ENCODE assay signal across 17 cellular contexts in the genomic region with DNA sequence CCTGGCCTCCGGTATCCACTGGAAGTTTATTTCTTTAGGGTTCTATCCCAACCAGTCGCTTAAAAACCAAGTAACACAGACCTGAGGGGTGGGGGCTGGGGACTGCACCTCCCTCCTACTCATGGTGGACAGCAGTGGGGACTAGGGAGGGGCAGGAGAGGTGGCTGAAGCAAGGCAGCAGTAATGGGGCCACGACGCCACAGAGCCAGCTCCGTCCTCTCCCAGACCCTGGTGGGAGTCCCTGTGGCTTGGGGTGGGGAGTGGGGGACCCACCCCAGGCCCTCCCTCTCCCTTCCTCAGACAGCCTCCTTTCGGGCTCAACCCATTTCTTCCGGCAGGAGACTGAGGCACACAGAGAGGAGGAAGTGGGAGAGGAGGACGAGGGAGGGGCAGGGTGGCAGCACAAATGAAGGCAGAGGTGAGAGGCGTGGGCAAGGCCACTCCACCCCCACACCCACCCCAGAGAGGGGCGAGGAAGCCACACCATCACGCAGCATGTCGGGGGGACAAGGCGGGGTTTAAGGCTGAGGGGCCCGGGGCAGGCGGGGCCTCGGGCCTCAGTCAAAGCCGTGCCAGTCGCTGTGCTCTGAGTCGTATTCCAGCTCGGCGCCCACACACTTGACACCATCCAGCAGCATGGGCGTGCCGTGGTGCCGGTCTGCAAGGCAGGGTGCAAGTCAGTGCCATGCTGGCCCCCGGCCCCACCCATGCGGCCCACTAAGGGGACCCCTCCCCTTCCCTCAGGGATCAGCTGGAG. TPM values are rescaled to one million over a fixed set of nuclear protein-coding genes. Genes with fewer than 3 reads are reported as not detected.
DNase-seq lines count a peak whose midpoint lies in the region; ATAC-seq and TF ChIP-seq lines count a peak whose summit lies in the region.
"Had no signal": no experiment of that assay in that cellular context is flagged by ENCODE, and none has a peak within 500 bp of the region (broad histone marks: within the 10 kb centered on the region; RNA-seq: fewer than 3 reads in every experiment).

No MANE protein-coding gene starts in this region.

- no peak for DNase-seq in heart left ventricle
- DNase-seq in Right ventricle myocardium superior: no peak
- peak; percentile 39 for DNase-seq in endodermal cell
- DNase-seq in upper lobe of right lung: no peak
- DNase-seq in BE2C: no peak
- no peak for DNase-seq in activated T-cell treated with anti-CD3 and anti-CD28 coated beads for 4 hours
- DNase-seq: activated naive CD8-positive, alpha-beta T cell treated with anti-CD3 and anti-CD28 coated beads, Interleukin-2, amount 10 ng/mL, durations not matched to agents 7 days and 5 days; cortex of kidney; NK-92 treated with Interleukin-12 subunit alpha and Interleukin-12 subunit beta, amount 100 ng/mL, for 24 hours had no signal

- peak; percentile 1 to 6 (median 2) for ATAC-seq in heart left ventricle
- no peak for ATAC-seq in Right ventricle myocardium superior (ENCODE audit: poor library complexity)
- peak; percentile 4 for ATAC-seq in upper lobe of right lung

- TF ChIP-seq POLR2A in heart left ventricle (IDR thresholded peaks at IDR 0.05): no peak

- peaks cover 4% of the 10 kb centered on the region for H3K4me1 Mint-ChIP-seq in endodermal cell
- H3K4me1 Mint-ChIP-seq: activated T-helper 17 cell treated with anti-CD3 and anti-CD28 coated beads, Interleukin-2, amount 50 U/mL, for 72 hours had no signal

- 61 to 80% (median 75%) methylated on average over 19 to 26 of the region's 26 CpGs for WGBS in heart left ventricle, 4 donors
- WGBS in endodermal cell (ENCODE audit: insufficient coverage in 1 of 2, insufficient read length in 1 of 2), 2 experiments: 93% methylated on average over 5 to 22 of the region's 26 CpGs

- no peak overlapping the region for H3K4me3 ChIP-seq in heart left ventricle
- H3K4me3 ChIP-seq in endodermal cell (ENCODE audit: low read length): no peak overlapping the region
- H3K4me3 ChIP-seq in upper lobe of right lung: no peak overlapping the region
- H3K4me3 ChIP-seq in BE2C (ENCODE audit: low read depth, low read length): no peak overlapping the region
- H3K4me3 ChIP-seq: skin epidermis, stomach had no signal

- H3K27me3 Mint-ChIP-seq in endodermal cell (ENCODE audit: insufficient read depth): peaks cover 43% of the 10 kb centered on the region
- H3K27me3 Mint-ChIP-seq: activated naive CD8-positive, alpha-beta T cell treated with anti-CD3 and anti-CD28 coated beads, Interleukin-2, amount 10 ng/mL, durations not matched to agents 7 days and 5 days; activated T-helper 17 cell treated with anti-CD3 and anti-CD28 coated beads, Interleukin-2, amount 50 U/mL, for 72 hours; naive thymus-derived CD4-positive, alpha-beta T cell had no signal

- H3K27me3 ChIP-seq in heart left ventricle: peaks cover 0 to 12% (median 0%) of the 10 kb centered on the region in 9 donors
- peaks cover 43% of the 10 kb centered on the region for H3K27me3 ChIP-seq in endodermal cell (ENCODE audit: control insufficient read depth, insufficient read depth, low read length, poor library complexity, severe bottlenecking)
- peaks cover 13% of the 10 kb centered on the region for H3K27me3 ChIP-seq in upper lobe of right lung
- H3K27me3 ChIP-seq in BE2C: no peaks in the 10 kb centered on the region

- H3K36me3 ChIP-seq in heart left ventricle: peaks cover 0 to 37% (median 17%) of the 10 kb centered on the region in 9 donors
- H3K36me3 ChIP-seq in endodermal cell (ENCODE audit: control insufficient read depth, insufficient read depth, low read length): peaks cover 8% of the 10 kb centered on the region
- peaks cover 4% of the 10 kb centered on the region for H3K36me3 ChIP-seq in upper lobe of right lung
- peaks cover 15% of the 10 kb centered on the region for H3K36me3 ChIP-seq in BE2C

- H3K27ac Mint-ChIP-seq in endodermal cell: no peak overlapping the region
- H3K27ac Mint-ChIP-seq: activated naive CD8-positive, alpha-beta T cell treated with anti-CD3 and anti-CD28 coated beads, Interleukin-2, amount 10 ng/mL, durations not matched to agents 7 days and 5 days; activated T-helper 17 cell treated with anti-CD3 and anti-CD28 coated beads, Interleukin-2, amount 50 U/mL, for 72 hours had no signal

- H3K36me3 Mint-ChIP-seq in endodermal cell (ENCODE audit: low read depth): peaks cover 11% of the 10 kb centered on the region

- H3K9me3 ChIP-seq in heart left ventricle (no peaks in the 10 kb centered on the region), endodermal cell (ENCODE audit: control insufficient read depth, low read length) (no peaks in the 10 kb centered on the region), upper lobe of right lung (no peaks in the 10 kb centered on the region), BE2C (no peaks in the 10 kb centered on the region)
- H3K9me3 ChIP-seq: stomach had no signal

- TF ChIP-seq CTCF in heart left ventricle (IDR thresholded peaks at IDR 0.05) (no peak), endodermal cell (conservative IDR thresholded peaks at IDR 0.05) (no peak), upper lobe of right lung (IDR thresholded peaks at IDR 0.05) (no peak), BE2C (IDR thresholded peaks at IDR 0.05; ENCODE audit: low read depth, low read length) (no peak)

- peak overlapping the region in 6 of 12 donors; percentile 1 to 44 (median 29) for H3K27ac ChIP-seq in heart left ventricle
- H3K27ac ChIP-seq in endodermal cell (ENCODE audit: low read depth, low read length): no peak overlapping the region
- H3K27ac ChIP-seq in upper lobe of right lung: no peak overlapping the region
- H3K27ac ChIP-seq: C4-2B had no signal

- peaks cover 0 to 60% (median 11%) of the 10 kb centered on the region in 12 donors for H3K4me1 ChIP-seq in heart left ventricle
- no peaks in the 10 kb centered on the region for H3K4me1 ChIP-seq in endodermal cell (ENCODE audit: control insufficient read depth, insufficient read depth, low read length)
- H3K4me1 ChIP-seq in upper lobe of right lung: peaks cover 12% of the 10 kb centered on the region
- peaks cover 6% of the 10 kb centered on the region for H3K4me1 ChIP-seq in BE2C

- H3K4me3 Mint-ChIP-seq in endodermal cell: no peak overlapping the region
- H3K4me3 Mint-ChIP-seq: activated naive CD8-positive, alpha-beta T cell treated with anti-CD3 and anti-CD28 coated beads, Interleukin-2, amount 10 ng/mL, durations not matched to agents 7 days and 5 days had no signal

- no peak overlapping the region for H3K9ac ChIP-seq in endodermal cell (ENCODE audit: extremely low read depth, low read length, poor library complexity, severe bottlenecking)

- no peaks in the 10 kb centered on the region for H3K9me3 Mint-ChIP-seq in endodermal cell
- H3K9me3 Mint-ChIP-seq: activated naive CD8-positive, alpha-beta T cell treated with anti-CD3 and anti-CD28 coated beads, Interleukin-2, amount 10 ng/mL, durations not matched to agents 7 days and 5 days; activated T-helper 17 cell treated with anti-CD3 and anti-CD28 coated beads, Interleukin-2, amount 50 U/mL, for 72 hours; naive thymus-derived CD4-positive, alpha-beta T cell had no signal

- intact Hi-C loops in heart left ventricle (cut with DNase I): loop anchor here in 6 of 10 donors (2.0 to 5.0 kb wide), 2 partner anchors 21 to 36 kb away; no protein-coding TSS in a partner anchor
- intact Hi-C loops in Right ventricle myocardium superior (cut with DNase I): loop anchor here (10.0 kb wide), 1 partner anchor 79 kb away; no protein-coding TSS in a partner anchor
- intact Hi-C loops in upper lobe of right lung (cut with DNase I): no loop called here

RNA-seq across cellular contexts. Expression of a gene that starts 13.9 kb away (rescaled TPM):
- 10 to 100 TPM in 6 of 9 donors, 1 to 10 TPM in 3; 7.8 to 22.2 (median 13.7) TPM for total RNA-seq in heart left ventricle
- 10 to 100 TPM in 1 of 2 donors, 1 to 10 TPM in 1; 9.8 to 19.3 TPM for polyA plus RNA-seq in heart left ventricle
- total RNA-seq in Right ventricle myocardium superior: 11.3 TPM
- total RNA-seq in endodermal cell: 10 to 100 TPM; 38.8 to 43.3 TPM
- polyA plus RNA-seq in endodermal cell (2013, experiment 1 of 2): 55.3 TPM
- 45.3 TPM for polyA plus RNA-seq in endodermal cell (2013, experiment 2 of 2)
- 23.3 TPM for total RNA-seq in upper lobe of right lung
- 151 TPM for polyA plus RNA-seq in BE2C (2012; ENCODE audit: insufficient read depth, insufficient read length, low read depth)

RNA-seq across cellular contexts. Expression of a gene that starts 21.2 kb away (rescaled TPM):
- total RNA-seq in heart left ventricle: 10 to 100 TPM; 10.4 to 35.7 (median 14.3) TPM
- 10 to 100 TPM; 11.8 to 17.3 TPM for polyA plus RNA-seq in heart left ventricle
- 16.6 TPM for total RNA-seq in Right ventricle myocardium superior
- total RNA-seq in endodermal cell: 1 to 10 TPM; 1.1 to 1.4 TPM
- 1.5 TPM for polyA plus RNA-seq in endodermal cell (2013, experiment 1 of 2)
- 1.1 TPM for polyA plus RNA-seq in endodermal cell (2013, experiment 2 of 2)
- 33.7 TPM for total RNA-seq in upper lobe of right lung
- 1.6 TPM for polyA plus RNA-seq in BE2C (2012; ENCODE audit: insufficient read depth, insufficient read length, low read depth)
- total RNA-seq: A172; activated naive CD8-positive, alpha-beta T cell treated with anti-CD3 and anti-CD28 coated beads, Interleukin-2, amount 10 ng/mL, durations not matched to agents 7 days and 5 days; activated T-helper 17 cell treated with anti-CD3 and anti-CD28 coated beads, Interleukin-2, amount 50 U/mL, for 72 hours; naive thymus-derived CD4-positive, alpha-beta T cell; NCI-H460 had no signal
- polyA plus RNA-seq: keratinocyte had no signal

RNA-seq across cellular contexts. Expression of a gene that starts 27.6 kb away (rescaled TPM):
- under 1 TPM in 4 of 9 donors, not detected in 5; 0.18 to 0.65 (median 0.30) TPM for total RNA-seq in heart left ventricle
- under 1 TPM; 0.11 to 0.17 TPM for polyA plus RNA-seq in heart left ventricle
- 0.32 TPM for total RNA-seq in Right ventricle myocardium superior
- under 1 TPM; 0.35 to 0.44 TPM for total RNA-seq in endodermal cell
- 0.57 TPM for polyA plus RNA-seq in endodermal cell (2013, experiment 1 of 2)
- polyA plus RNA-seq in endodermal cell (2013, experiment 2 of 2): 0.66 TPM
- total RNA-seq in upper lobe of right lung: 0.46 TPM
- polyA plus RNA-seq in BE2C (2012; ENCODE audit: insufficient read depth, insufficient read length, low read depth): 0.65 TPM
- total RNA-seq: activated naive CD8-positive, alpha-beta T cell treated with anti-CD3 and anti-CD28 coated beads, Interleukin-2, amount 10 ng/mL, durations not matched to agents 7 days and 5 days; stomach had no signal
- polyA plus RNA-seq: naive thymus-derived CD4-positive, alpha-beta T cell had no signal

RNA-seq across cellular contexts. Expression of a gene that starts 32.9 kb away (rescaled TPM):
- 100 to 1,000 TPM in 1 of 9 donors, 10 to 100 TPM in 8; 56.2 to 122 (median 74.0) TPM for total RNA-seq in heart left ventricle
- 100 to 1,000 TPM in 1 of 2 donors, 10 to 100 TPM in 1; 77.1 to 105 TPM for polyA plus RNA-seq in heart left ventricle
- total RNA-seq in Right ventricle myocardium superior: 68.3 TPM
- 10 to 100 TPM; 43.0 to 50.7 TPM for total RNA-seq in endodermal cell
- 43.7 TPM for polyA plus RNA-seq in endodermal cell (2013, experiment 1 of 2)
- 43.5 TPM for polyA plus RNA-seq in endodermal cell (2013, experiment 2 of 2)
- total RNA-seq in upper lobe of right lung: 94.6 TPM
- 181 TPM for polyA plus RNA-seq in BE2C (2012; ENCODE audit: insufficient read depth, insufficient read length, low read depth)

RNA-seq across cellular contexts. Expression of a gene that starts 41.3 kb away (rescaled TPM):
- total RNA-seq in heart left ventricle: 10 to 100 TPM in 2 of 9 donors, 1 to 10 TPM in 7; 1.5 to 51.9 (median 5.7) TPM
- 1 to 10 TPM; 1.9 to 6.1 TPM for polyA plus RNA-seq in heart left ventricle
- total RNA-seq in Right ventricle myocardium superior: 9.6 TPM
- total RNA-seq in endodermal cell: not detected
- not detected for polyA plus RNA-seq in endodermal cell (2013, experiment 1 of 2)
- not detected for polyA plus RNA-seq in endodermal cell (2013, experiment 2 of 2)
- 53.6 TPM for total RNA-seq in upper lobe of right lung
- not detected for polyA plus RNA-seq in BE2C (2012; ENCODE audit: insufficient read depth, insufficient read length, low read depth)
- total RNA-seq: A172; activated T-helper 17 cell treated with anti-CD3 and anti-CD28 coated beads, Interleukin-2, amount 50 U/mL, for 72 hours; NCI-H460 had no signal
- polyA plus RNA-seq: keratinocyte; naive thymus-derived CD4-positive, alpha-beta T cell had no signal
